ENCODE assay signal across 11 cellular contexts in the genomic region with DNA sequence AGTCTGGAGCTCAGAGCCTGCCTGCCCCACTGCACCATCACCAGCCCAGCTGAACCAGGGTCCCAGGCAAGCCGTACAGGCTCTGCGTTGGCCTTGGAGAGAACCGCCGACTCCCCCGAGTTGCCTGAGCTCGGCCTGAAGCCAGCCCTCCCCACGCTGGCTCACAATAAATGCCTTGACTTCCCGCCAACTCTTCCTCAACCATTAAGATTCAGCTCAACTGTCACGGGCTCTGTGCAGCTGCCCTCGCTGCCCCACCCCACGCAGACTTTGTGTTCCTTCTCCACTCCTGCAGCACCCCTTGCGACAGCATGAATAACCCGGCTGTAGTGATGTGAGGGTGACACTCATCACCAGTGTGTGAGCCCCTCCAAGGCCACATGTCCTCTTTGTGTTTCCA. TPM values are rescaled to one million over a fixed set of nuclear protein-coding genes. Genes with fewer than 3 reads are reported as not detected.
DNase-seq lines count a peak whose midpoint lies in the region; ATAC-seq and TF ChIP-seq lines count a peak whose summit lies in the region.
"Had no signal": no experiment of that assay in that cellular context is flagged by ENCODE, and none has a peak within 500 bp of the region (broad histone marks: within the 10 kb centered on the region; RNA-seq: fewer than 3 reads in every experiment).

No MANE protein-coding gene starts in this region.

- no peak overlapping the region for H3K27ac ChIP-seq in adrenal gland
- H3K27ac ChIP-seq in thyroid gland = no peak overlapping the region
- H3K27ac ChIP-seq: C4-2B, upper lobe of left lung had no signal

- no peak for DNase-seq in activated naive CD4-positive, alpha-beta T cell treated with anti-CD3 and anti-CD28 coated beads, Interleukin-2, amount 10 ng/mL, durations not matched to agents 7 days and 5 days
- DNase-seq in activated naive CD4-positive, alpha-beta T cell treated with Interleukin-2 at 50 U/mL for 16 hours = no peak
- DNase-seq in adrenal gland (peak; percentile 49 to 83 (median 80)), kidney tubule cell (ENCODE audit: low spot score) (peak; percentile 28), thyroid gland (peak; percentile 57 to 61), NCI-H1436 treated with DMSO at 0.1 percent for 48 hours (lab: John Stamatoyannopoulos, UW) (no peak)
- DNase-seq in activated T-cell treated with anti-CD3 and anti-CD28 coated beads, Interleukin-2, amount 50 U/mL, for 1 hour = no peak
- DNase-seq: effector memory CD4-positive, alpha-beta T cell had no signal

- H3K27me3 Mint-ChIP-seq in activated naive CD4-positive, alpha-beta T cell treated with anti-CD3 and anti-CD28 coated beads, Interleukin-2, amount 10 ng/mL, durations not matched to agents 7 days and 5 days = no peaks in the 10 kb centered on the region

- H3K4me1 ChIP-seq in adrenal gland (replicated peaks in 1 of 2) (peaks cover 7% of the 10 kb centered on the region in 2 donors), thyroid gland (peaks cover 0 to 4% of the 10 kb centered on the region in 2 donors)

- no peak overlapping the region for H3K4me3 Mint-ChIP-seq in activated naive CD4-positive, alpha-beta T cell treated with anti-CD3 and anti-CD28 coated beads, Interleukin-2, amount 10 ng/mL, durations not matched to agents 7 days and 5 days

- H3K4me1 Mint-ChIP-seq in activated naive CD4-positive, alpha-beta T cell treated with anti-CD3 and anti-CD28 coated beads, Interleukin-2, amount 10 ng/mL, durations not matched to agents 7 days and 5 days = peaks cover 32% of the 10 kb centered on the region

- H3K27me3 ChIP-seq in adrenal gland (no peaks in the 10 kb centered on the region), thyroid gland (no peaks in the 10 kb centered on the region)
- H3K27me3 ChIP-seq: upper lobe of left lung had no signal

- H3K9me3 ChIP-seq in adrenal gland (replicated peaks in 1 of 3) (no peaks in the 10 kb centered on the region), thyroid gland (no peaks in the 10 kb centered on the region)
- H3K9me3 ChIP-seq: upper lobe of left lung had no signal

- no peaks in the 10 kb centered on the region for H3K9me3 Mint-ChIP-seq in activated naive CD4-positive, alpha-beta T cell treated with anti-CD3 and anti-CD28 coated beads, Interleukin-2, amount 10 ng/mL, durations not matched to agents 7 days and 5 days

- H3K4me3 ChIP-seq in adrenal gland = no peak overlapping the region
- H3K4me3 ChIP-seq in thyroid gland (replicated peaks in 1 of 3) = no peak overlapping the region
- H3K4me3 ChIP-seq: upper lobe of left lung had no signal

- H3K36me3 ChIP-seq in adrenal gland (replicated peaks in 1 of 2) = no peaks in the 10 kb centered on the region
- no peaks in the 10 kb centered on the region for H3K36me3 ChIP-seq in thyroid gland
- H3K36me3 ChIP-seq: upper lobe of left lung had no signal

- TF ChIP-seq CTCF in adrenal gland (IDR thresholded peaks at IDR 0.05) (no peak), thyroid gland (IDR thresholded peaks at IDR 0.05) (no peak)

- H3K27ac Mint-ChIP-seq in activated naive CD4-positive, alpha-beta T cell treated with anti-CD3 and anti-CD28 coated beads, Interleukin-2, amount 10 ng/mL, durations not matched to agents 7 days and 5 days = peak overlapping the region; percentile 43

- WGBS in adrenal gland, 4 donors = 21 to 34% (median 28%) methylated on average over 2 to 13 of the region's 13 CpGs
- WGBS in thyroid gland, 2 donors = 37 to 44% methylated on average over 7 to 12 of the region's 13 CpGs

- ATAC-seq in HG03097 (IDR thresholded peaks at IDR 0.05; ENCODE audit: low FRiP score, unreplicated experiment) = no peak

- CTCF ChIA-PET in activated naive CD4-positive, alpha-beta T cell treated with anti-CD3 and anti-CD28 coated beads, Interleukin-2, amount 10 ng/mL, durations not matched to agents 7 days and 5 days (lab: Charles Lee) = no interaction called here

- TF ChIP-seq POLR2A in adrenal gland (IDR thresholded peaks at IDR 0.05) = no peak
- no peak for TF ChIP-seq POLR2A in thyroid gland (IDR thresholded peaks at IDR 0.05)

- intact Hi-C loops in adrenal gland (cut with DNase I) (no loop called here), thyroid gland (cut with DNase I) (no loop called here)

- peaks cover 26% of the 10 kb centered on the region for H3K36me3 Mint-ChIP-seq in activated naive CD4-positive, alpha-beta T cell treated with anti-CD3 and anti-CD28 coated beads, Interleukin-2, amount 10 ng/mL, durations not matched to agents 7 days and 5 days

RNA-seq across cellular contexts. Expression of gene QPRT, which starts 4.8 kb away (rescaled TPM):
- total RNA-seq in adrenal gland = 100 to 1,000 TPM in 7 of 8 donors, 10 to 100 TPM in 1; 64.5 to 325 (median 136) TPM
- polyA plus RNA-seq in adrenal gland = 100 to 1,000 TPM in 1 of 3 donors, 10 to 100 TPM in 2; 48.8 to 111 (median 54.7) TPM
- 1 to 10 TPM; 1.7 to 5.6 (median 3.0) TPM for total RNA-seq in thyroid gland

RNA-seq across cellular contexts. Expression of gene SPN, which starts 11.1 kb away (rescaled TPM):
- total RNA-seq in adrenal gland (1 to 10 TPM in 6 of 8 donors, under 1 TPM in 2; 0.24 to 2.6 (median 1.4) TPM), thyroid gland (1 to 10 TPM in 1 of 4 donors, under 1 TPM in 3; 0.67 to 3.4 (median 0.86) TPM)
- polyA plus RNA-seq in adrenal gland = 1 to 10 TPM in 1 of 3 donors, under 1 TPM in 2; 0.54 to 3.1 (median 0.64) TPM

Comparison
In these comparisons a context has a peak if more than half of its experiments do, and no peak if none do; other contexts are left out.
1. DNase-seq: peak in adrenal gland (7 of 7), kidney tubule cell (single experiment) and thyroid gland (2 of 2); none in activated naive CD4-positive, alpha-beta T cell treated with anti-CD3 and anti-CD28 coated beads, Interleukin-2, amount 10 ng/mL, durations not matched to agents 7 days and 5 days (single experiment), activated naive CD4-positive, alpha-beta T cell treated with Interleukin-2 at 50 U/mL for 16 hours (single experiment), NCI-H1436 treated with DMSO at 0.1 percent for 48 hours (single experiment) and activated T-cell treated with anti-CD3 and anti-CD28 coated beads, Interleukin-2, amount 50 U/mL, for 1 hour (single experiment).
2. RNA of gene QPRT, which starts 4.8 kb away (total RNA-seq): 64.5 to 325 TPM in adrenal gland; 1.7 to 5.6 TPM in thyroid gland; every median in the first group is over 10 times any median in the second.